2 cellular contexts compared by ENCODE assay signal in the genomic region with DNA sequence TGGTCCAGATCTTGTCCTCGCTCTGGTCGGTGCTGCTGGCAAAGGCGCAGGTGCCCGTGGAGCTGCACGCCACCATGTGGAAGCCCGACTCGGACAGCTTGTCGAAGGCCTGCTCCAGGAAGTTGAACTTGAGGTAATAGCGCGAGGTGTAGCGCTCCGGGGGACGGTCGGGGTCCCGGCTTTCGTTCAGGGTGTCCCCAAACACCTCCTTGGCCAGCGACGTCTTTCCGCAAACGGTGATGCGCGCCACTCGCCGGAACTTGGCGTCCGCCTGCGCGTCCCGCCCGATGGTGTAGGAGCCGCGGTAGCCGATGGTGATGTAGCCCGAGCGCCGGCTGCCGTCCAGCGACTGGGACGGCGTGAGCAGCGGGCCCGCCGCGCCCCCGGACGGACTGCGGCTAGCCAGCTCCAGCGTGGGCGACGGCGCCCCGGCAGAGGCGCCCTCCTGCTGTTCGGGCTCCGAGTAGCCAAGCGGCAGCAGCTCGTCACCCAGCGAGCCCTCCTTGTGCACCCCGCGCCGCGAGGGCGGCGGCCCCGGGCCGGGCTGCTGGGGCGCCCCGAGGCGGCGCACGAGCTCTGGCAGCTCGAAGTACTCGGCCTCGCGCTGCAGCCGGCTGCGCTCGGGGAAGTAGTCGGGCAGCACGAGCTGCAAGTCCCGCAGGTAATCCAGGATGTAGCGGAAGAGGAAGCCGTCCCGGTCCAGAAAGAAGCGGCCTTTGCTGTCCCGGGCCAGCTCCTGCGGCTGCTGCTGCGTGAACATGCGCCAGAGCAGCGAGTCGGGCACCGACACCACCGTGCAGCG.
TF ChIP-seq lines count a peak whose summit lies in the region.

No MANE protein-coding gene starts in this region.

TF ChIP-seq in GM23338, 12 proteins besides CTCF, POLR2A, EP300 and RAD21:
- TF ChIP-seq EZH2 (IDR thresholded peaks at IDR 0.05; ENCODE audit: low read depth, unreplicated experiment) (peak; percentile 77), ETS1 (IDR thresholded peaks at IDR 0.05) (no peak)

TF ChIP-seq in GM12878, 131 proteins besides CTCF, POLR2A, EP300 and RAD21 (continued from another document):
- no peak for TF ChIP-seq SIN3A (IDR thresholded peaks at IDR 0.05; ENCODE audit: low read depth, low read length)
- peak; percentile 53 for TF ChIP-seq HDAC6 (IDR thresholded peaks at IDR 0.05; ENCODE audit: unreplicated experiment)
- TF ChIP-seq, protein P1, sequence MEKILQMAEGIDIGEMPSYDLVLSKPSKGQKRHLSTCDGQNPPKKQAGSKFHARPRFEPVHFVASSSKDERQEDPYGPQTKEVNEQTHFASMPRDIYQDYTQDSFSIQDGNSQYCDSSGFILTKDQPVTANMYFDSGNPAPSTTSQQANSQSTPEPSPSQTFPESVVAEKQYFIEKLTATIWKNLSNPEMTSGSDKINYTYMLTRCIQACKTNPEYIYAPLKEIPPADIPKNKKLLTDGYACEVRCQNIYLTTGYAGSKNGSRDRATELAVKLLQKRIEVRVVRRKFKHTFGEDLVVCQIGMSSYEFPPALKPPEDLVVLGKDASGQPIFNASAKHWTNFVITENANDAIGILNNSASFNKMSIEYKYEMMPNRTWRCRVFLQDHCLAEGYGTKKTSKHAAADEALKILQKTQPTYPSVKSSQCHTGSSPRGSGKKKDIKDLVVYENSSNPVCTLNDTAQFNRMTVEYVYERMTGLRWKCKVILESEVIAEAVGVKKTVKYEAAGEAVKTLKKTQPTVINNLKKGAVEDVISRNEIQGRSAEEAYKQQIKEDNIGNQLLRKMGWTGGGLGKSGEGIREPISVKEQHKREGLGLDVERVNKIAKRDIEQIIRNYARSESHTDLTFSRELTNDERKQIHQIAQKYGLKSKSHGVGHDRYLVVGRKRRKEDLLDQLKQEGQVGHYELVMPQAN (conservative IDR thresholded peaks at IDR 0.05), result 0 out of 2 replicates have a peak, but pooled peaks have one; percentile 32
- TF ChIP-seq GATAD2B (conservative IDR thresholded peaks at IDR 0.05; ENCODE audit: low read depth), result peak; percentile 41; the same call in 1 of the 2 replicates
- TF ChIP-seq CREM (IDR thresholded peaks at IDR 0.05; ENCODE audit: low read depth), result no peak
- TF ChIP-seq EGR1 (IDR thresholded peaks at IDR 0.05; ENCODE audit: borderline replicate concordance in 1 of 2, low read depth in 2 of 2, low read length in 2 of 2), result peak in 1 of 2 experiments; percentile 31; a peak in 1 of 3 replicates
- no peak for TF ChIP-seq YBX1 (IDR thresholded peaks at IDR 0.05)
- 0 out of 2 replicates have a peak, but pooled peaks have one; percentile 11 for TF ChIP-seq YY1 (IDR thresholded peaks at IDR 0.05; ENCODE audit: low read depth, low read length)
